1 cellular context compared by ENCODE assay signal in genomic region chr1:220891221-220892085, GRCh38.
TF ChIP-seq lines count a peak whose summit lies in the region.

No MANE protein-coding gene starts in this region.

TF ChIP-seq in H1, 55 proteins besides CTCF, POLR2A, EP300 and RAD21:
- TF ChIP-seq SP4 (IDR thresholded peaks at IDR 0.05; ENCODE audit: low read length): no peak
- TF ChIP-seq KDM1A (IDR thresholded peaks at IDR 0.05; ENCODE audit: borderline replicate concordance, low read length): no peak
- TF ChIP-seq EGR1 (IDR thresholded peaks at IDR 0.05; ENCODE audit: borderline replicate concordance, low read depth, low read length): no peak
- TF ChIP-seq GTF2F1 (IDR thresholded peaks at IDR 0.05; ENCODE audit: borderline replicate concordance, low read depth, low read length): no peak
- TF ChIP-seq USF2 (IDR thresholded peaks at IDR 0.05; ENCODE audit: low read length): no peak
- no peak for TF ChIP-seq CHD2 (IDR thresholded peaks at IDR 0.05; ENCODE audit: low read length)
- TF ChIP-seq EZH2 (IDR thresholded peaks at IDR 0.05; ENCODE audit: low read depth, low read length, severe bottlenecking): peak; percentile 98
- TF ChIP-seq CBX8 (IDR thresholded peaks at IDR 0.05; ENCODE audit: borderline replicate concordance, low read depth, low read length): peak; percentile 87; the same call in 1 of the 2 replicates
- no peak for TF ChIP-seq KDM5A (IDR thresholded peaks at IDR 0.05; ENCODE audit: low read length)
- no peak for TF ChIP-seq NRF1 (IDR thresholded peaks at IDR 0.05; ENCODE audit: low read depth, low read length)
- TF ChIP-seq ASH2L (IDR thresholded peaks at IDR 0.05; ENCODE audit: low read length): no peak
- TF ChIP-seq TCF12 (IDR thresholded peaks at IDR 0.05; ENCODE audit: low read depth, low read length): 0 out of 2 replicates have a peak, but pooled peaks have one; percentile 4
- no peak for TF ChIP-seq SIX5 (IDR thresholded peaks at IDR 0.05; ENCODE audit: low read depth, low read length)
- TF ChIP-seq CBX5 (IDR thresholded peaks at IDR 0.05; ENCODE audit: low read depth, low read length): no peak
- no peak for TF ChIP-seq CHD7 (IDR thresholded peaks at IDR 0.05; ENCODE audit: insufficient replicate concordance, low read length)
- TF ChIP-seq RXRA (IDR thresholded peaks at IDR 0.05; ENCODE audit: insufficient read depth, low read depth, low read length): no peak
- peak; percentile 97 for TF ChIP-seq SUZ12 (IDR thresholded peaks at IDR 0.05; ENCODE audit: low read length)
- no peak for TF ChIP-seq SIN3A (conservative IDR thresholded peaks at IDR 0.05 in 1 of 2, IDR thresholded peaks at IDR 0.05 in 1 of 2; ENCODE audit: low read depth in 1 of 2, low read length in 2 of 2)
- TF ChIP-seq BRCA1 (IDR thresholded peaks at IDR 0.05; ENCODE audit: low read depth, low read length): no peak
- peak; percentile 95 for TF ChIP-seq RNF2 (IDR thresholded peaks at IDR 0.05; ENCODE audit: borderline replicate concordance, low read depth, low read length, missing control alignments, poor library complexity, severe bottlenecking)
- TF ChIP-seq RFX5 (IDR thresholded peaks at IDR 0.05; ENCODE audit: borderline replicate concordance, low read depth, low read length): no peak
- TF ChIP-seq ZNF274 (IDR thresholded peaks at IDR 0.05; ENCODE audit: borderline replicate concordance, extremely low read depth, low read length): no peak
- no peak for TF ChIP-seq SAP30 (IDR thresholded peaks at IDR 0.05; ENCODE audit: insufficient read depth, insufficient replicate concordance, low read length)
